In genomic region chr1:200890818-200891773, GRCh38 we compare ENCODE assay signal across 8 cellular contexts. TPM values are rescaled to one million over a fixed set of nuclear protein-coding genes. Genes with fewer than 3 reads are reported as not detected.
DNase-seq lines count a peak whose midpoint lies in the region; ATAC-seq and TF ChIP-seq lines count a peak whose summit lies in the region.

No MANE protein-coding gene starts in this region.

- H3K27ac ChIP-seq in 22Rv1, result peak overlapping the region; percentile 77

- H3K4me3 ChIP-seq in MG63, result peak overlapping the region; percentile 48

- peaks cover 16% of the 10 kb centered on the region for H3K27me3 ChIP-seq in MG63

- peaks cover 44% of the 10 kb centered on the region for H3K4me1 Mint-ChIP-seq in activated naive CD4-positive, alpha-beta T cell treated with anti-CD3 and anti-CD28 coated beads, Interleukin-2, amount 50 U/mL, for 24 hours

- H3K36me3 ChIP-seq in ES-I3 (ENCODE audit: insufficient read depth, low read length) (no peaks in the 10 kb centered on the region), MG63 (no peaks in the 10 kb centered on the region)

- peaks cover 14% of the 10 kb centered on the region for H3K27me3 Mint-ChIP-seq in activated naive CD4-positive, alpha-beta T cell treated with anti-CD3 and anti-CD28 coated beads, Interleukin-2, amount 50 U/mL, for 24 hours

- peak overlapping the region; percentile 88 for H3K27ac Mint-ChIP-seq in activated naive CD4-positive, alpha-beta T cell treated with anti-CD3 and anti-CD28 coated beads, Interleukin-2, amount 50 U/mL, for 24 hours

- intact Hi-C loops in left ventricle myocardium superior (cut with micrococcal nuclease), result no loop called here

- TF ChIP-seq CTCF in 22Rv1 (IDR thresholded peaks at IDR 0.05), result peak; percentile 89

- H3K9me3 ChIP-seq in ES-I3 (ENCODE audit: control insufficient read depth, insufficient read depth, low read length) (no peaks in the 10 kb centered on the region), MG63 (no peaks in the 10 kb centered on the region)

- H3K9me3 Mint-ChIP-seq in activated naive CD4-positive, alpha-beta T cell treated with anti-CD3 and anti-CD28 coated beads, Interleukin-2, amount 50 U/mL, for 24 hours, result no peaks in the 10 kb centered on the region

- H3K4me3 Mint-ChIP-seq in activated naive CD4-positive, alpha-beta T cell treated with anti-CD3 and anti-CD28 coated beads, Interleukin-2, amount 50 U/mL, for 24 hours, result peak overlapping the region; percentile 73

- H3K36me3 Mint-ChIP-seq in activated naive CD4-positive, alpha-beta T cell treated with anti-CD3 and anti-CD28 coated beads, Interleukin-2, amount 50 U/mL, for 24 hours, result no peaks in the 10 kb centered on the region

- peak; percentile 53 for ATAC-seq in left ventricle myocardium superior
- ATAC-seq in HG02588 (IDR thresholded peaks at IDR 0.05; ENCODE audit: unreplicated experiment), result no peak
- ATAC-seq in GM18907 (IDR thresholded peaks at IDR 0.05; ENCODE audit: unreplicated experiment), result no peak

- DNase-seq in MG63, result peak; percentile 45
- peak; percentile 38 for DNase-seq in left ventricle myocardium superior
- peak; percentile 89 for DNase-seq in retina

- H3K9ac ChIP-seq in ES-I3 (ENCODE audit: low read depth, low read length), result peak overlapping the region; percentile 89

- H3K4me1 ChIP-seq in ES-I3 (ENCODE audit: insufficient read depth, low read length), result peaks cover 50% of the 10 kb centered on the region

RNA-seq across cellular contexts. Expression of gene INAVA, which starts 3.6 kb away (rescaled TPM):
- not detected in 2 replicates for total RNA-seq in MG63 (2014; rRNA removed; shearing (Covaris generic); ENCODE audit: low replicate concordance)
- total RNA-seq in left ventricle myocardium superior, result 0.05 TPM

RNA-seq across cellular contexts. Expression of gene GPR25, which starts 18.3 kb away (rescaled TPM):
- total RNA-seq in MG63 (2014; rRNA removed; shearing (Covaris generic); ENCODE audit: low replicate concordance), result not detected in 2 replicates
- total RNA-seq in left ventricle myocardium superior, result not detected

Comparison
In these comparisons a context has a peak if more than half of its experiments do, and no peak if none do; other contexts are left out.
1. DNase-seq: peak in every context shown above with its lines; median percentile 89 in retina; 45 in MG63; 38 in left ventricle myocardium superior.